Comparison of ENCODE assay signal across 8 cellular contexts in the genomic region with DNA sequence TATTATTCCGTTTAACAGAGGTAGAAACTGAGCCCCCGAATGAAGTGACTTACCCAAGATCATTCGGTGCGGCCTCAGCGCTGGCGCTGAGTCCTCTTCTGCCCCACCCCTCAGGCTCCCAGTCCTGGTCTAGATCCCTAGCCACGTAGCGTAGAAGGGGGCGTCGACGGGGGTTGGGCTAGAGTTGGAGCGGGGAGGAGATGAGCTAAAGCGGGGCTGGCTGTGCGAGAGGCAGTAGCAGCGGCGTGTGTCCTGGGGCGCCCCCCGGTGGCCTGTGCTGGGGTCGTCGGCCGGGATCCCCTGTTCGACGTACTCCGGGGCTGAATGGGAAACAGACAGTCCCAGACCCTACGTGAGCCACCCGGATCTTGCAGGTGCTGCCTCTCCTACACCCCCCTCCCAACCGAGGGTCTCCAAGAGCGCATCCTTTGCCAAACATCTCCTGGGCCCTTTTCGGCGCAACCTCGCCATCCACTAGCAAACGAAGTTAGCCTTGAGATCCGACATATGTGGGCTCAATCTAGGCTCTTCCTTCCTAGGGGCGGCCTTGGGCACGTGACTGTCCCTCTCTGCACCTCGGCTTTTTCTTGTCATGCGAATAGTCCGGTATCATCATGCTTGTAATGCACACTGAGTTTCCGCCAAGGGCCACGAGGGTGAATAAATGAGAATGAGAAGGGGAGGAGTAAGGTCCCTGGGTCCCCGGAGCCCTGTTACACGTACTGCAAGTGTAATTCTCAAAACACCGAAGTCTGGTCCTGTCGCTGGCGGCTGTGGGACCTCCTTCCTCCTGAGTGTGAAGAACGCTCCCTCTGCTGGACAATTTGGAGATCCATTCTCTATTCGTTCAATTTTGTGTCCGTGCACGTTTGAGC. TPM values are rescaled to one million over a fixed set of nuclear protein-coding genes. Genes with fewer than 3 reads are reported as not detected.
A peak's percentile ranks its signal among the peaks of the same experiment; 100 is the strongest.
DNase-seq lines count a peak whose midpoint lies in the region; ATAC-seq and TF ChIP-seq lines count a peak whose summit lies in the region.

No MANE protein-coding gene starts in this region.

- H3K9me2 ChIP-seq in OCI-LY1 (ENCODE audit: low read depth, low read length) = no peaks in the 10 kb centered on the region

- H3K9me3 Mint-ChIP-seq in CD4-positive, CD25-positive, alpha-beta regulatory T cell = no peaks in the 10 kb centered on the region

- H3K4me3 Mint-ChIP-seq in CD4-positive, CD25-positive, alpha-beta regulatory T cell = peak overlapping the region; percentile 61 to 87 (median 82)

- peaks cover 13% of the 10 kb centered on the region for H3K4me1 ChIP-seq in CD4-positive, CD25-positive, alpha-beta regulatory T cell (ENCODE audit: control insufficient read depth, insufficient read depth, low read length, poor library complexity, severe bottlenecking)
- H3K4me1 ChIP-seq in OCI-LY1 (ENCODE audit: insufficient read depth, low read length, severe bottlenecking) = peaks cover 8% of the 10 kb centered on the region

- H3K4me1 Mint-ChIP-seq in CD4-positive, CD25-positive, alpha-beta regulatory T cell = peaks cover 0 to 27% (median 6%) of the 10 kb centered on the region in 4 donors

- H4K20me1 ChIP-seq in OCI-LY1 (ENCODE audit: insufficient read depth, low read length) = no peaks in the 10 kb centered on the region

- peaks cover 4% of the 10 kb centered on the region for H3K27me3 Mint-ChIP-seq in CD4-positive, CD25-positive, alpha-beta regulatory T cell

- H3K27ac ChIP-seq in CD4-positive, CD25-positive, alpha-beta regulatory T cell (ENCODE audit: insufficient read depth, low read length, poor library complexity, severe bottlenecking) = peak overlapping the region; percentile 83
- H3K27ac ChIP-seq in OCI-LY1 (ENCODE audit: low read depth, low read length, poor library complexity, severe bottlenecking) = no peak overlapping the region

- H3K27me3 ChIP-seq in CD4-positive, CD25-positive, alpha-beta regulatory T cell (ENCODE audit: control insufficient read depth, insufficient read depth, low read length) = peaks cover 3% of the 10 kb centered on the region
- no peaks in the 10 kb centered on the region for H3K27me3 ChIP-seq in OCI-LY1 (ENCODE audit: insufficient read depth, low read length)

- peak; percentile 87 to 96 (median 92) for DNase-seq in CD4-positive, CD25-positive, alpha-beta regulatory T cell
- DNase-seq in HuH-7 (ENCODE audit: low spot score) (peak; percentile 93), epidermal melanocyte (ENCODE audit: insufficient read length, low spot score) (peak; percentile 93), middle frontal gyrus (ENCODE audit: extremely low spot score, low spot score) (peak; percentile 60)
- peak; percentile 95 for DNase-seq in activated CD8-positive, alpha-beta memory T cell treated with anti-CD3 and anti-CD28 coated beads, Interleukin-2, amount 50 U/mL, for 24 hours (ENCODE audit: extremely low read depth)
- peak; percentile 96 for DNase-seq in stimulated activated CD8-positive, alpha-beta memory T cell treated with anti-CD3 and anti-CD28 coated beads, Interleukin-15, amount 100 ng/mL, for 48 hours (ENCODE audit: low read depth in 2 of 2)

- H3K36me3 Mint-ChIP-seq in CD4-positive, CD25-positive, alpha-beta regulatory T cell = no peaks in the 10 kb centered on the region

- peak overlapping the region; percentile 59 to 96 (median 90) for H3K27ac Mint-ChIP-seq in CD4-positive, CD25-positive, alpha-beta regulatory T cell

- peak overlapping the region; percentile 75 for H3K4me3 ChIP-seq in CD4-positive, CD25-positive, alpha-beta regulatory T cell (ENCODE audit: low read depth, low read length)
- H3K4me3 ChIP-seq in OCI-LY1 (ENCODE audit: low read depth, low read length, poor library complexity, severe bottlenecking) = peak overlapping the region; percentile 54

- no peaks in the 10 kb centered on the region for H3K9me3 ChIP-seq in CD4-positive, CD25-positive, alpha-beta regulatory T cell (ENCODE audit: control insufficient read depth in 2 of 2, low read length in 2 of 2)
- no peaks in the 10 kb centered on the region for H3K9me3 ChIP-seq in OCI-LY1 (ENCODE audit: low read length)

- no peaks in the 10 kb centered on the region for H3F3A ChIP-seq in OCI-LY1 (ENCODE audit: insufficient read depth, low read length)

- H3K79me2 ChIP-seq in OCI-LY1 (ENCODE audit: insufficient read depth, low read length) = no peaks in the 10 kb centered on the region

- no peaks in the 10 kb centered on the region for H3K36me3 ChIP-seq in CD4-positive, CD25-positive, alpha-beta regulatory T cell (ENCODE audit: control insufficient read depth, insufficient read depth, low read length)
- no peaks in the 10 kb centered on the region for H3K36me3 ChIP-seq in OCI-LY1 (ENCODE audit: insufficient read depth, low read length)

- peak overlapping the region; percentile 73; the same call in 1 of the 2 replicates for H2AFZ ChIP-seq in OCI-LY1 (ENCODE audit: low read length)

- peak; percentile 69 for TF ChIP-seq CTCF in OCI-LY1 (IDR thresholded peaks at IDR 0.05; ENCODE audit: low read length)

- H3K9ac ChIP-seq in OCI-LY1 (ENCODE audit: low read length) = peak overlapping the region; percentile 40; the same call in 1 of the 2 replicates

- peak; percentile 88 to 89 for ATAC-seq in CD4-positive, CD25-positive, alpha-beta regulatory T cell (ENCODE audit: low read depth in 2 of 2)
- peak; percentile 69 for ATAC-seq in GM21360 (IDR thresholded peaks at IDR 0.05; ENCODE audit: unreplicated experiment)

- peak overlapping the region; percentile 77 for H3K4me2 ChIP-seq in OCI-LY1 (ENCODE audit: low read length)

RNA-seq across cellular contexts. Expression of gene CYP4F22, which starts 47.7 kb away (rescaled TPM):
- total RNA-seq in CD4-positive, CD25-positive, alpha-beta regulatory T cell = not detected
- under 1 TPM in 3 of 4 donors, not detected in 1; 0.06 to 0.54 (median 0.21) TPM for polyA plus RNA-seq in CD4-positive, CD25-positive, alpha-beta regulatory T cell

RNA-seq across cellular contexts. Expression of gene CYP4F8, which starts 59.0 kb away (rescaled TPM):
- not detected for total RNA-seq in CD4-positive, CD25-positive, alpha-beta regulatory T cell
- polyA plus RNA-seq in CD4-positive, CD25-positive, alpha-beta regulatory T cell = not detected
